In genomic region chr12:51238510-51239334, GRCh38 we compare ENCODE assay signal across 8 cellular contexts. TPM values are rescaled to one million over a fixed set of nuclear protein-coding genes. Genes with fewer than 3 reads are reported as not detected.
DNase-seq lines count a peak whose midpoint lies in the region; ATAC-seq and TF ChIP-seq lines count a peak whose summit lies in the region.

TSS of gene DAZAP2 (plus strand) at chr12:51238826. CDS start at chr12:51238908, 82 bp downstream.

- DNase-seq in GM06990 (ENCODE audit: extremely low read depth, insufficient read length) (peak; percentile 98), HFF-Myc (ENCODE audit: extremely low read depth, low read depth) (peak; percentile 76), MV-4-11 (lab: John Stamatoyannopoulos, UW) (peak; percentile 93), SK-MEL-5 (ENCODE audit: low read depth, low spot score) (peak; percentile 96), nucleus accumbens (lab: John Stamatoyannopoulos, UW) (peak; percentile 66 to 98 (median 91)), suprapubic skin (ENCODE audit: low spot score in 2 of 2) (peak; percentile 97)
- DNase-seq in activated naive CD4-positive, alpha-beta T cell treated with anti-CD3 and anti-CD28 coated beads for 36 hours: peak; percentile 96

- CTCF ChIA-PET in activated naive CD4-positive, alpha-beta T cell treated with anti-CD3 and anti-CD28 coated beads for 36 hours (lab: Charles Lee): interaction anchor here (0.8 to 1.4 kb wide), 4 partner anchors 14 to 102 kb away, joined by 3 to 5 read pairs (median 4); no protein-coding TSS in a partner anchor

- peak within 1 kb of the TSS; percentile 99 for H3K27ac Mint-ChIP-seq in activated naive CD4-positive, alpha-beta T cell treated with anti-CD3 and anti-CD28 coated beads for 36 hours

- TF ChIP-seq CTCF in GM06990 (IDR thresholded peaks at IDR 0.05; ENCODE audit: insufficient read depth, low read length, poor library complexity, severe bottlenecking): no peak
- TF ChIP-seq CTCF in HFF-Myc (IDR thresholded peaks at IDR 0.05; ENCODE audit: low read depth, low read length, missing control alignments): no peak
- TF ChIP-seq CTCF in gastroesophageal sphincter (IDR thresholded peaks at IDR 0.05): peak in 3 of 4 experiments; percentile 9 to 38 (median 26)
- peak in 1 of 2 donors; percentile 28 for TF ChIP-seq CTCF in suprapubic skin (IDR thresholded peaks at IDR 0.05)

- 0% methylated on average over 13 of the region's 70 CpGs; no CpG with 5 or more reads in 1 of the 2 donors for WGBS in gastroesophageal sphincter (ENCODE audit: low coverage in 1 of 2), 2 donors
- WGBS in suprapubic skin: under 1% methylated on average over 48 of the region's 70 CpGs

- TF ChIP-seq POLR2A in gastroesophageal sphincter (IDR thresholded peaks at IDR 0.05) (peak; percentile 90 to 97), suprapubic skin (IDR thresholded peaks at IDR 0.05) (peak; percentile 81 to 96)

- H3K27ac ChIP-seq in gastroesophageal sphincter (peak within 1 kb of the TSS; percentile 93 to 100 (median 100)), suprapubic skin (peak within 1 kb of the TSS; percentile 100)

- peak within 1 kb of the TSS; percentile 96 for H3K4me3 Mint-ChIP-seq in activated naive CD4-positive, alpha-beta T cell treated with anti-CD3 and anti-CD28 coated beads for 36 hours

- H3K27me3 Mint-ChIP-seq in activated naive CD4-positive, alpha-beta T cell treated with anti-CD3 and anti-CD28 coated beads for 36 hours (ENCODE audit: low read depth): no peaks in the 10 kb centered on the region

- H3K4me3 ChIP-seq in GM06990 (replicated peaks; ENCODE audit: low read depth, low read length) (peak within 1 kb of the TSS; percentile 100), HFF-Myc (replicated peaks; ENCODE audit: low read depth, low read length) (peak within 1 kb of the TSS; percentile 96), gastroesophageal sphincter (peak within 1 kb of the TSS; percentile 72 to 88), suprapubic skin (peak within 1 kb of the TSS; percentile 92)

- H3K9me3 Mint-ChIP-seq in activated naive CD4-positive, alpha-beta T cell treated with anti-CD3 and anti-CD28 coated beads for 36 hours: no peaks in the 10 kb centered on the region

- no peaks in the 10 kb centered on the region for H3K27me3 ChIP-seq in GM06990 (replicated peaks; ENCODE audit: control insufficient read depth, insufficient read depth, low read length)
- H3K27me3 ChIP-seq in gastroesophageal sphincter: no peaks in the 10 kb centered on the region
- no peaks in the 10 kb centered on the region for H3K27me3 ChIP-seq in suprapubic skin

- ATAC-seq in gastroesophageal sphincter: peak; percentile 98

- in situ Hi-C loops in SK-MEL-5 (cut with HindIII; ENCODE audit: low pct_unique_long_range_greater_than_20kb, low sequenced_read_pairs): no loop called here

- H3K36me3 ChIP-seq in GM06990 (ENCODE audit: control insufficient read depth, insufficient read depth, low read length) (peaks cover 11% of the 10 kb centered on the region), gastroesophageal sphincter (peaks cover 0 to 38% of the 10 kb centered on the region in 2 donors), suprapubic skin (peaks cover 35% of the 10 kb centered on the region)

- H3K9me3 ChIP-seq in gastroesophageal sphincter (no peaks in the 10 kb centered on the region), suprapubic skin (no peaks in the 10 kb centered on the region)

- H3K4me1 ChIP-seq in gastroesophageal sphincter: peaks cover 3 to 47% (median 11%) of the 10 kb centered on the region in 3 donors
- peaks cover 38% of the 10 kb centered on the region for H3K4me1 ChIP-seq in suprapubic skin

- intact Hi-C loops in activated naive CD4-positive, alpha-beta T cell treated with anti-CD3 and anti-CD28 coated beads for 36 hours (cut with micrococcal nuclease): loop anchor here (1.0 to 2.0 kb wide), 5 partner anchors 11 to 190 kb away; partner anchors contain the start of genes CSRNP2, LETMD1, POU6F1 and TFCP2

- peaks cover 37% of the 10 kb centered on the region for H3K4me1 Mint-ChIP-seq in activated naive CD4-positive, alpha-beta T cell treated with anti-CD3 and anti-CD28 coated beads for 36 hours (ENCODE audit: low read depth)

- H3K36me3 Mint-ChIP-seq in activated naive CD4-positive, alpha-beta T cell treated with anti-CD3 and anti-CD28 coated beads for 36 hours (ENCODE audit: low read depth): peaks cover 31% of the 10 kb centered on the region

- no peak for TF ChIP-seq EP300 in gastroesophageal sphincter (IDR thresholded peaks at IDR 0.05)
- TF ChIP-seq EP300 in suprapubic skin (IDR thresholded peaks at IDR 0.05): no peak

RNA-seq across cellular contexts. Expression of gene DAZAP2, which starts in this region (rescaled TPM):
- total RNA-seq in SK-MEL-5 (2014; rRNA removed; shearing (Covaris generic)): 424 and 462 TPM in 2 replicates
- 451 and 490 TPM in 2 replicates for polyA plus RNA-seq in SK-MEL-5 (2015; cell fraction: cytosol; rRNA removed)
- polyA plus RNA-seq in SK-MEL-5 (2015; cell fraction: nucleus; rRNA removed): 218 and 265 TPM in 2 replicates
- total RNA-seq in activated naive CD4-positive, alpha-beta T cell treated with anti-CD3 and anti-CD28 coated beads for 36 hours: 100 to 1,000 TPM; 106 to 107 TPM
- total RNA-seq in gastroesophageal sphincter: 100 to 1,000 TPM; 261 to 337 (median 311) TPM
- total RNA-seq in suprapubic skin: 100 to 1,000 TPM; 232 to 396 (median 260) TPM

Comparison
In these comparisons a context has a peak if more than half of its experiments do, and no peak if none do; other contexts are left out.
1. Peak in every context shown above with its lines: DNase-seq, ATAC-seq, H3K4me3 ChIP-seq and H3K27ac ChIP-seq.
2. CTCF ChIP-seq: peak in gastroesophageal sphincter (3 of 4); none in GM06990 (single experiment) and HFF-Myc (single experiment).